ENCODE assay signal across 7 cellular contexts in the genomic region with DNA sequence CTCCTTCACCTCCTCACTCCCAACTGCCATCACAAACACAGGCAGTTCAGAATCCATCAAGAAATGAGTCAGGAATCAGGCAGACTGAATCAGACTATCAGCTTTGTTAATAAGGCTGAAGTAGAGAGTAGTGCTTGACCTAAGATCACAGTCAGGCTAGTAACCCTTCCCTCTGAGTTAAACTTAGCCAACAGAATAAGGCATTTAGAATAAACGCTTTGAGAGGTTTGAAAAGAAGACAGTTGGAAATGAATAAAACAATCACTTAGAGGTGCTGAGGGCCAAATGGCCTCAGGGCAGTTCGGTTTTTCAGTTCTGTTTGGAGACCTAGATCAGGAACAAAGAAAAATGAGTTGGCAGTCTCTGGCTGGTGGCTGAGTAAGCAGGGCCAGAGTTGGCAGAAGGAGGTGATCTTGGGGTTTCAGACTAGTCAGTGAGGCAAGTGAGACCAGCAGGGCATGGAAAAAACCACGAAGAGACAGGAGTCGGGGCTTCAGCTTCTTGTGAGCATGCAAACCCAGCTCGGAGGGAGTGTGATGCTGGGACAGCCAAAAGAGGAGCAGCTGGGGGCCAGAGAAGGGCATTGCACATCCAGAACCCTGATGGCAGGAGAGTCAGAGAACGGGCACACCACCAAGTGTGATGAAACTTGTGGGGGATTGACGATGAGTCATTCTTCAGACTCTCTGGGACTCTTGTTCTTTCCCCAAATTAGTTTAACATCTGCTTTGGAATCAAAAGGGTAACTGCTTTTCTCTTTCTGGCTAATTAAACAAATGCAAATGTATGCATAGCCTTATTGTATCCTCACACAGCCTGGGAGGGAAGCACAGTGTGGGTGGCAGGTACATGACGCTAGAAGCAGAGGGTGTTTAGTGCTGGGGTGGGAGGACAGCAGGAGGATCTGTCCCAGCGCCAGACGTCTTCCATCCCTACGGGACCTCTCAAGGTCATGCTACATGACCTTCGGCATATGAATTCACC. TPM values are rescaled to one million over a fixed set of nuclear protein-coding genes. Genes with fewer than 3 reads are reported as not detected.
A peak's percentile ranks its signal among the peaks of the same experiment; 100 is the strongest.
DNase-seq lines count a peak whose midpoint lies in the region; ATAC-seq and TF ChIP-seq lines count a peak whose summit lies in the region.

No MANE protein-coding gene starts in this region.

- ATAC-seq in HG02588 (IDR thresholded peaks at IDR 0.05; ENCODE audit: unreplicated experiment), result peak; percentile 59

- TF ChIP-seq CTCF in GM13976 (IDR thresholded peaks at IDR 0.05; ENCODE audit: borderline replicate concordance, control extremely low read depth, extremely low read depth, insufficient read depth, missing control alignments), result no peak

- DNase-seq in GM13976 (ENCODE audit: low spot score), result peak; percentile 32
- peak; percentile 96 for DNase-seq in RPMI7951 (ENCODE audit: low read depth)
- peak; percentile 54 for DNase-seq in epidermal melanocyte (ENCODE audit: insufficient read length, low spot score)
- DNase-seq in occipital lobe (lab: John Stamatoyannopoulos, UW), result peak; percentile 86
- no peak for DNase-seq in NCI-H1436 treated with DMSO at 0.1 percent for 48 hours (lab: John Stamatoyannopoulos, UW)
- DNase-seq in retina, result no peak

- in situ Hi-C loops in GM13976 (cut with MboI; ENCODE audit: low sequenced_read_pairs, unreplicated experiment), result no loop called here

RNA-seq across cellular contexts. Expression of a gene that starts 54.8 kb away (rescaled TPM):
- 40.3 and 45.4 TPM in 2 replicates for total RNA-seq in RPMI7951 (2014; rRNA removed; shearing (Covaris generic))
- total RNA-seq in occipital lobe, result 49.1 TPM

Comparison
In these comparisons a context has a peak if more than half of its experiments do, and no peak if none do; other contexts are left out.
1. DNase-seq: peak in GM13976 (single experiment), RPMI7951 (single experiment), epidermal melanocyte (single experiment) and occipital lobe (single experiment); none in NCI-H1436 treated with DMSO at 0.1 percent for 48 hours (single experiment) and retina (single experiment).